Comparison of ENCODE assay signal across 17 cellular contexts in genomic region chrX:136731207-136731782, GRCh38. TPM values are rescaled to one million over a fixed set of nuclear protein-coding genes. Genes with fewer than 3 reads are reported as not detected.
DNase-seq lines count a peak whose midpoint lies in the region; ATAC-seq and TF ChIP-seq lines count a peak whose summit lies in the region.
"Had no signal": no experiment of that assay in that cellular context is flagged by ENCODE, and none has a peak within 500 bp of the region (broad histone marks: within the 10 kb centered on the region; RNA-seq: fewer than 3 reads in every experiment).

No MANE protein-coding gene starts in this region.

- H3K36me3 Mint-ChIP-seq in activated CD8-positive, alpha-beta T cell treated with anti-CD3 and anti-CD28 coated beads, Interleukin-2, amount 10 ng/mL, durations not matched to agents 7 days and 5 days (ENCODE audit: low read depth), result peaks cover 48% of the 10 kb centered on the region
- H3K36me3 Mint-ChIP-seq: natural killer cell had no signal

- TF ChIP-seq CTCF in smooth muscle cell (IDR thresholded peaks at IDR 0.05; ENCODE audit: borderline replicate concordance, insufficient read depth, poor library complexity, severe bottlenecking) (no peak), uterus (IDR thresholded peaks at IDR 0.05) (no peak)

- no peaks in the 10 kb centered on the region for H3K27me3 Mint-ChIP-seq in activated CD8-positive, alpha-beta T cell treated with anti-CD3 and anti-CD28 coated beads, Interleukin-2, amount 10 ng/mL, durations not matched to agents 7 days and 5 days (ENCODE audit: low read depth)
- H3K27me3 Mint-ChIP-seq: stimulated activated naive B cell treated with anti-CD40 and anti-IgM and Interleukin-4, amounts not matched to agents 10 μg/mL and 1 μg/mL and 100 μg/mL, for 72 hours had no signal

- CTCF ChIA-PET in activated CD8-positive, alpha-beta T cell treated with anti-CD3 and anti-CD28 coated beads, Interleukin-2, amount 10 ng/mL, durations not matched to agents 7 days and 5 days (lab: Charles Lee), result no interaction called here

- no peaks in the 10 kb centered on the region for H3K9me3 Mint-ChIP-seq in activated CD8-positive, alpha-beta T cell treated with anti-CD3 and anti-CD28 coated beads, Interleukin-2, amount 10 ng/mL, durations not matched to agents 7 days and 5 days (ENCODE audit: insufficient read depth)
- H3K9me3 Mint-ChIP-seq: natural killer cell; stimulated activated naive B cell treated with anti-CD40 and anti-IgM and Interleukin-4, amounts not matched to agents 10 μg/mL and 1 μg/mL and 100 μg/mL, for 72 hours had no signal

- no peak overlapping the region for H3K9ac ChIP-seq in smooth muscle cell (ENCODE audit: low read depth)

- no peak for TF ChIP-seq POLR2A in uterus (IDR thresholded peaks at IDR 0.05)

- peaks cover 49% of the 10 kb centered on the region for H3K4me1 Mint-ChIP-seq in activated CD8-positive, alpha-beta T cell treated with anti-CD3 and anti-CD28 coated beads, Interleukin-2, amount 10 ng/mL, durations not matched to agents 7 days and 5 days (ENCODE audit: low read depth)

- intact Hi-C loops in uterus (cut with DNase I; ENCODE audit: low total_unique reads), result no loop called here

- POLR2A ChIA-PET in activated CD8-positive, alpha-beta T cell treated with anti-CD3 and anti-CD28 coated beads, Interleukin-2, amount 10 ng/mL, durations not matched to agents 7 days and 5 days (lab: Charles Lee), result interaction anchor here (1.1 kb wide), 1 partner anchor 48 kb away, joined by 5 read pairs; no protein-coding TSS in a partner anchor

- 80% methylated on average over 5 of the region's 5 CpGs for WGBS in smooth muscle cell (ENCODE audit: low lambda C conversion rate)

- no peaks in the 10 kb centered on the region for H4K20me1 ChIP-seq in smooth muscle cell (ENCODE audit: low read depth)

- DNase-seq in activated CD4-positive, alpha-beta T cell treated with anti-CD3 and anti-CD28 coated beads for 48 hours, result peak; percentile 37
- no peak for DNase-seq in activated CD4-positive, alpha-beta T cell treated with anti-CD3 and anti-CD28 coated beads for 1 hour
- no peak for DNase-seq in activated CD8-positive, alpha-beta T cell treated with anti-CD3 and anti-CD28 coated beads, Interleukin-2, amount 10 ng/mL, durations not matched to agents 7 days and 5 days
- no peak for DNase-seq in effector memory CD4-positive, alpha-beta T cell
- peak; percentile 15 for DNase-seq in stimulated activated CD4-positive, alpha-beta T cell treated with anti-CD3 and anti-CD28 coated beads, Interleukin-4, amount 100 ng/mL, for 1 hour
- DNase-seq in NCI-H2171 (lab: John Stamatoyannopoulos, UW) (no peak), smooth muscle cell (lab: John Stamatoyannopoulos, UW; ENCODE audit: unreplicated experiment) (no peak), uterus (no peak)
- DNase-seq: amniotic stem cell; Caco-2; GF-D8; GOT3; natural killer cell; NCI-H2081; NCI-H774; stimulated activated naive B cell treated with anti-CD40 and anti-IgM and Interleukin-4, amounts not matched to agents 10 μg/mL and 1 μg/mL and 100 μg/mL, for 72 hours had no signal

- H3K4me1 ChIP-seq in effector memory CD4-positive, alpha-beta T cell (ENCODE audit: control insufficient read depth, insufficient read depth, low read length, poor library complexity, severe bottlenecking), result peaks cover 10% of the 10 kb centered on the region
- H3K4me1 ChIP-seq in smooth muscle cell (ENCODE audit: low read depth) (no peaks in the 10 kb centered on the region), uterus (no peaks in the 10 kb centered on the region)
- H3K4me1 ChIP-seq: Caco-2 had no signal

- H3K27ac Mint-ChIP-seq in activated CD8-positive, alpha-beta T cell treated with anti-CD3 and anti-CD28 coated beads, Interleukin-2, amount 10 ng/mL, durations not matched to agents 7 days and 5 days, result peak overlapping the region; percentile 59
- H3K27ac Mint-ChIP-seq: stimulated activated naive B cell treated with anti-CD40 and anti-IgM and Interleukin-4, amounts not matched to agents 10 μg/mL and 1 μg/mL and 100 μg/mL, for 72 hours had no signal

- no peaks in the 10 kb centered on the region for H3K79me2 ChIP-seq in smooth muscle cell (ENCODE audit: low read depth)

- no peak for ATAC-seq in activated CD8-positive, alpha-beta T cell treated with anti-CD3 and anti-CD28 coated beads, Interleukin-2, amount 10 ng/mL, durations not matched to agents 7 days and 5 days
- ATAC-seq: HepG2; natural killer cell; stimulated activated naive B cell treated with anti-CD40 and anti-IgM and Interleukin-4, amounts not matched to agents 10 μg/mL and 1 μg/mL and 100 μg/mL, for 72 hours had no signal

- H3K4me3 ChIP-seq in effector memory CD4-positive, alpha-beta T cell (ENCODE audit: insufficient read depth, low read depth, low read length, poor library complexity, severe bottlenecking), result no peak overlapping the region
- H3K4me3 ChIP-seq in smooth muscle cell (no peak overlapping the region), uterus (no peak overlapping the region)

- no peaks in the 10 kb centered on the region for H3K27me3 ChIP-seq in effector memory CD4-positive, alpha-beta T cell (replicated peaks; ENCODE audit: control insufficient read depth, insufficient read depth, low read length, poor library complexity, severe bottlenecking)
- H3K27me3 ChIP-seq in smooth muscle cell (ENCODE audit: low read depth) (no peaks in the 10 kb centered on the region), uterus (no peaks in the 10 kb centered on the region)

- no peaks in the 10 kb centered on the region for H3F3A ChIP-seq in smooth muscle cell (ENCODE audit: low read depth)

- H2AFZ ChIP-seq in smooth muscle cell (ENCODE audit: low read depth), result no peak overlapping the region

- H3K27ac ChIP-seq in effector memory CD4-positive, alpha-beta T cell (ENCODE audit: insufficient read depth, low read length, poor library complexity, severe bottlenecking), result peak overlapping the region; percentile 11
- H3K27ac ChIP-seq in smooth muscle cell (ENCODE audit: low read depth) (no peak overlapping the region), uterus (peak overlapping the region in 1 of 2 donors; percentile 4)

- no peak overlapping the region for H3K4me2 ChIP-seq in smooth muscle cell

- H3K4me3 Mint-ChIP-seq in activated CD8-positive, alpha-beta T cell treated with anti-CD3 and anti-CD28 coated beads, Interleukin-2, amount 10 ng/mL, durations not matched to agents 7 days and 5 days, result no peak overlapping the region
- H3K4me3 Mint-ChIP-seq: natural killer cell; stimulated activated naive B cell treated with anti-CD40 and anti-IgM and Interleukin-4, amounts not matched to agents 10 μg/mL and 1 μg/mL and 100 μg/mL, for 72 hours had no signal

- H3K9me3 ChIP-seq in effector memory CD4-positive, alpha-beta T cell (ENCODE audit: control insufficient read depth, low read length), result no peaks in the 10 kb centered on the region
- H3K9me3 ChIP-seq in smooth muscle cell (replicated peaks; ENCODE audit: low read depth) (no peaks in the 10 kb centered on the region), uterus (no peaks in the 10 kb centered on the region)
- H3K9me3 ChIP-seq: Caco-2 had no signal

- no peaks in the 10 kb centered on the region for H3K36me3 ChIP-seq in effector memory CD4-positive, alpha-beta T cell (ENCODE audit: control insufficient read depth, insufficient read depth, low read length)
- no peaks in the 10 kb centered on the region for H3K36me3 ChIP-seq in smooth muscle cell (ENCODE audit: low read depth)
- H3K36me3 ChIP-seq in uterus, result no peaks in the 10 kb centered on the region

RNA-seq across cellular contexts. Expression of gene ARHGEF6, which starts 49.4 kb away (rescaled TPM):
- total RNA-seq in activated CD8-positive, alpha-beta T cell treated with anti-CD3 and anti-CD28 coated beads, Interleukin-2, amount 10 ng/mL, durations not matched to agents 7 days and 5 days, result 10 to 100 TPM; 97.8 to 99.0 TPM
- total RNA-seq in smooth muscle cell (3.3 and 4.5 TPM in 2 replicates), uterus (10 to 100 TPM; 19.7 to 26.9 (median 24.7) TPM)
- 2.0 and 2.9 TPM in 2 replicates for polyA plus RNA-seq in smooth muscle cell
- total RNA-seq: Caco-2, HepG2 had no signal

Comparison
In these comparisons a context has a peak if more than half of its experiments do, and no peak if none do; other contexts are left out.
1. DNase-seq: peak in activated CD4-positive, alpha-beta T cell treated with anti-CD3 and anti-CD28 coated beads for 48 hours (single experiment) and stimulated activated CD4-positive, alpha-beta T cell treated with anti-CD3 and anti-CD28 coated beads, Interleukin-4, amount 100 ng/mL, for 1 hour (single experiment); none in activated CD4-positive, alpha-beta T cell treated with anti-CD3 and anti-CD28 coated beads for 1 hour (single experiment), activated CD8-positive, alpha-beta T cell treated with anti-CD3 and anti-CD28 coated beads, Interleukin-2, amount 10 ng/mL, durations not matched to agents 7 days and 5 days (single experiment), effector memory CD4-positive, alpha-beta T cell (0 of 3), NCI-H2171 (single experiment), smooth muscle cell (single experiment) and uterus (0 of 2).